8 cellular contexts compared by ENCODE assay signal in genomic region chr16:17397499-17397891, GRCh38.
DNase-seq lines count a peak whose midpoint lies in the region; ATAC-seq and TF ChIP-seq lines count a peak whose summit lies in the region.

No MANE protein-coding gene starts in this region.

- H3K9me3 Mint-ChIP-seq in neural crest cell = no peaks in the 10 kb centered on the region

- H3K4me1 Mint-ChIP-seq in neural crest cell = peaks cover 29% of the 10 kb centered on the region

- no peaks in the 10 kb centered on the region for H3K36me3 ChIP-seq in effector memory CD4-positive, alpha-beta T cell (ENCODE audit: control insufficient read depth, insufficient read depth, low read length)

- peak overlapping the region; percentile 89 for H3K27ac ChIP-seq in effector memory CD4-positive, alpha-beta T cell (ENCODE audit: insufficient read depth, low read length, poor library complexity, severe bottlenecking)

- no peaks in the 10 kb centered on the region for H3K27me3 Mint-ChIP-seq in neural crest cell (ENCODE audit: low read depth)

- no peak overlapping the region for H3K4me3 Mint-ChIP-seq in neural crest cell

- DNase-seq in DMS153 (lab: John Stamatoyannopoulos, UW) (peak; percentile 94), NCI-H446 treated with DMSO at 0.1 percent for 48 hours (lab: John Stamatoyannopoulos, UW) (peak; percentile 7), neural crest cell (ENCODE audit: low read depth, low spot score) (no peak), NOMO-1 (lab: John Stamatoyannopoulos, UW; ENCODE audit: unreplicated experiment in 2 of 2) (no peak)
- DNase-seq in effector memory CD4-positive, alpha-beta T cell = peak; percentile 12 to 14 (median 13)

- H3K27ac Mint-ChIP-seq in neural crest cell (ENCODE audit: unreplicated experiment) = peak overlapping the region; percentile 91

- no peaks in the 10 kb centered on the region for H3K27me3 ChIP-seq in effector memory CD4-positive, alpha-beta T cell (replicated peaks; ENCODE audit: control insufficient read depth, insufficient read depth, low read length, poor library complexity, severe bottlenecking)

- H3K9me3 ChIP-seq in effector memory CD4-positive, alpha-beta T cell (ENCODE audit: control insufficient read depth, low read length) = no peaks in the 10 kb centered on the region

- no peak overlapping the region for H3K4me3 ChIP-seq in effector memory CD4-positive, alpha-beta T cell (ENCODE audit: insufficient read depth, low read depth, low read length, poor library complexity, severe bottlenecking)

- no peak for ATAC-seq in HG02571 (IDR thresholded peaks at IDR 0.05; ENCODE audit: unreplicated experiment)
- no peak for ATAC-seq in GM18873 (IDR thresholded peaks at IDR 0.05; ENCODE audit: low FRiP score, unreplicated experiment)
- no peak for ATAC-seq in GM19455 (IDR thresholded peaks at IDR 0.05; ENCODE audit: unreplicated experiment)

- no peaks in the 10 kb centered on the region for H3K36me3 Mint-ChIP-seq in neural crest cell (ENCODE audit: low read depth)

- H3K4me1 ChIP-seq in effector memory CD4-positive, alpha-beta T cell (ENCODE audit: control insufficient read depth, insufficient read depth, low read length, poor library complexity, severe bottlenecking) = peaks cover 45% of the 10 kb centered on the region

- TF ChIP-seq CTCF in neural crest cell (conservative IDR thresholded peaks at IDR 0.05) = no peak

Comparison
In these comparisons a context has a peak if more than half of its experiments do, and no peak if none do; other contexts are left out.
1. DNase-seq: peak in DMS153 (single experiment), NCI-H446 treated with DMSO at 0.1 percent for 48 hours (single experiment) and effector memory CD4-positive, alpha-beta T cell (3 of 3); none in neural crest cell (single experiment) and NOMO-1 (0 of 2).